In genomic region chr3:77259701-77260100, GRCh38 we compare ENCODE assay signal across 15 cellular contexts.
"Had no signal": no experiment of that assay in that cellular context is flagged by ENCODE, and none has a peak within 500 bp of the region (broad histone marks: within the 10 kb centered on the region; RNA-seq: fewer than 3 reads in every experiment).

No MANE protein-coding gene starts in this region.

- H3K36me3 ChIP-seq: ovary, stomach, thoracic aorta, vagina had no signal

- H3K27ac ChIP-seq: epithelial cell of prostate, ovary, stomach, thoracic aorta, vagina had no signal

- ATAC-seq: activated CD8-positive, alpha-beta memory T cell treated with anti-CD3 and anti-CD28 coated beads, Interleukin-2, amount 10 ng/mL, durations not matched to agents 7 days and 5 days; activated T-cell treated with anti-CD3 and anti-CD28 coated beads, Interleukin-2, amount 50 U/mL, for 4 hours had no signal

- H3K27me3 ChIP-seq: ovary, stomach, vagina had no signal

- H3K4me3 ChIP-seq: ovary, stomach, thoracic aorta, vagina had no signal

- DNase-seq: activated CD4-positive, alpha-beta T cell treated with anti-CD3 and anti-CD28 coated beads, Interleukin-2, amount 50 U/mL, for 4 hours; activated CD4-positive, CD25-positive, alpha-beta regulatory T cell treated with anti-CD3 and anti-CD28 coated beads, Interleukin-2, amount 50 U/mL, for 72 hours; activated CD8-positive, alpha-beta memory T cell treated with anti-CD3 and anti-CD28 coated beads, Interleukin-2, amount 10 ng/mL, durations not matched to agents 7 days and 5 days; activated gamma-delta T cell; activated T-cell treated with anti-CD3 and anti-CD28 coated beads, Interleukin-2, amount 50 U/mL, for 4 hours; amygdala; effector memory CD4-positive, alpha-beta T cell; hippocampal formation; mesendoderm; ovary; stimulated activated CD4-positive, alpha-beta T cell treated with anti-CD3 and anti-CD28 coated beads, Interleukin-4, amount 100 ng/mL, for 24 hours; stomach had no signal

- H3K9me3 ChIP-seq: ovary, stomach, thoracic aorta, vagina had no signal

- H3K4me1 ChIP-seq: stomach, vagina had no signal
